In the genomic region with DNA sequence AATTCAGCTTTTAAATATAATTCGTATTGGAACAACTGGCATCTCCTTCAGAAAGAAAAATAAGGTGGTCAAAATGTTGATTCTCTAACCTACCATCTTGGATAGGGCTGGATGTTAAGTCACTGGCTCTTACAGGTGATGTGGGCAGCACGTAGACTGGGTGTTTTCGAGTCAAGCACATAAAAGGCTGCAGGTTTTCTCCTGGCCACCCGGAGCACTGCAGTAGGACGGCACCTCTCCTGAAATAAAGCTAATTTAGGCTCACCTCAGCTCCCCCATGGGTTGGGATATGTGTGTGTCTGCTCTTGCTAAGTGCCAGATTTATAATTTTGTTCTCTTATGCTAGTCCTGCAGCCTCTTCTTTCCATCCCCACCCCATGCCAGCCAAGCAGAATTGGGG, we compare ENCODE assay signal across 23 cellular contexts.
A peak's percentile ranks its signal among the peaks of the same experiment; 100 is the strongest.
DNase-seq lines count a peak whose midpoint lies in the region; ATAC-seq and TF ChIP-seq lines count a peak whose summit lies in the region.
"Had no signal": no experiment of that assay in that cellular context is flagged by ENCODE, and none has a peak within 500 bp of the region (broad histone marks: within the 10 kb centered on the region; RNA-seq: fewer than 3 reads in every experiment).

No MANE protein-coding gene starts in this region.

- H3K4me1 ChIP-seq in colonic mucosa (peaks cover 15% of the 10 kb centered on the region), adrenal gland (replicated peaks in 1 of 2) (peaks cover 0 to 4% of the 10 kb centered on the region in 2 donors), psoas muscle (no peaks in the 10 kb centered on the region)

- peak overlapping the region in 1 of 2 donors; percentile 37 for H3K9ac ChIP-seq in colonic mucosa (ENCODE audit: low read depth in 2 of 2, low read length in 2 of 2)

- H3K27ac ChIP-seq in colonic mucosa (peak overlapping the region; percentile 7), adrenal gland (no peak overlapping the region), psoas muscle (no peak overlapping the region)
- H3K27ac ChIP-seq: cardiac muscle cell had no signal

- H3K27me3 ChIP-seq in colonic mucosa (no peaks in the 10 kb centered on the region), adrenal gland (no peaks in the 10 kb centered on the region), psoas muscle (ENCODE audit: insufficient read depth in 3 of 3, low read length in 2 of 3) (no peaks in the 10 kb centered on the region)
- H3K27me3 ChIP-seq: cardiac muscle cell, Peyer's patch had no signal

- H3K9me3 Mint-ChIP-seq in HFFc6 = no peaks in the 10 kb centered on the region
- no peaks in the 10 kb centered on the region for H3K9me3 Mint-ChIP-seq in natural killer cell treated with Interleukin-12 subunit alpha and Interleukin-12 subunit beta and Interleukin-15 and Interleukin-18, amount 100 ng/mL, for 72 hours
- H3K9me3 Mint-ChIP-seq: activated naive CD4-positive, alpha-beta T cell treated with anti-CD3 and anti-CD28 coated beads, Interleukin-2, amount 10 ng/mL, durations not matched to agents 7 days and 5 days; activated T-cell treated with anti-CD3 and anti-CD28 coated beads, Interleukin-2, amount 50 U/mL, for 72 hours; CD8-positive, alpha-beta memory T cell; mesothelial cell of epicardium; neural crest cell had no signal

- no peak for ATAC-seq in natural killer cell treated with Interleukin-12 subunit alpha and Interleukin-12 subunit beta and Interleukin-15 and Interleukin-18, amount 100 ng/mL, for 72 hours
- no peak for ATAC-seq in GM18498 (IDR thresholded peaks at IDR 0.05; ENCODE audit: unreplicated experiment)
- ATAC-seq in psoas muscle = no peak
- ATAC-seq: activated T-cell treated with anti-CD3 and anti-CD28 coated beads, Interleukin-2, amount 50 U/mL, for 72 hours; left lobe of liver had no signal

- TF ChIP-seq POLR2A in adrenal gland (IDR thresholded peaks at IDR 0.05) = no peak

- no peaks in the 10 kb centered on the region for H3K36me3 Mint-ChIP-seq in HFFc6 (ENCODE audit: low read depth)
- no peaks in the 10 kb centered on the region for H3K36me3 Mint-ChIP-seq in natural killer cell treated with Interleukin-12 subunit alpha and Interleukin-12 subunit beta and Interleukin-15 and Interleukin-18, amount 100 ng/mL, for 72 hours
- H3K36me3 Mint-ChIP-seq: mesothelial cell of epicardium had no signal

- H3K27ac Mint-ChIP-seq in HFFc6 = no peak overlapping the region
- peak overlapping the region; percentile 12 to 65 for H3K27ac Mint-ChIP-seq in natural killer cell treated with Interleukin-12 subunit alpha and Interleukin-12 subunit beta and Interleukin-15 and Interleukin-18, amount 100 ng/mL, for 72 hours
- H3K27ac Mint-ChIP-seq: activated naive CD4-positive, alpha-beta T cell treated with anti-CD3 and anti-CD28 coated beads, Interleukin-2, amount 10 ng/mL, durations not matched to agents 7 days and 5 days had no signal

- H3K4me1 Mint-ChIP-seq in HFFc6 (ENCODE audit: low read depth) = no peaks in the 10 kb centered on the region
- H3K4me1 Mint-ChIP-seq in natural killer cell treated with Interleukin-12 subunit alpha and Interleukin-12 subunit beta and Interleukin-15 and Interleukin-18, amount 100 ng/mL, for 72 hours (ENCODE audit: low read depth in 2 of 2) = peaks cover 49 to 53% of the 10 kb centered on the region in 2 donors

- no peak overlapping the region for H3K4me3 Mint-ChIP-seq in HFFc6
- no peak overlapping the region for H3K4me3 Mint-ChIP-seq in natural killer cell treated with Interleukin-12 subunit alpha and Interleukin-12 subunit beta and Interleukin-15 and Interleukin-18, amount 100 ng/mL, for 72 hours
- H3K4me3 Mint-ChIP-seq: activated naive CD4-positive, alpha-beta T cell treated with anti-CD3 and anti-CD28 coated beads, Interleukin-2, amount 10 ng/mL, durations not matched to agents 7 days and 5 days; activated T-cell treated with anti-CD3 and anti-CD28 coated beads, Interleukin-2, amount 50 U/mL, for 72 hours; CD8-positive, alpha-beta memory T cell; mesothelial cell of epicardium; neural crest cell had no signal

- TF ChIP-seq CTCF in GM12865 (IDR thresholded peaks at IDR 0.05; ENCODE audit: insufficient read depth, low read depth, low read length, missing control alignments) (no peak), HFFc6 (IDR thresholded peaks at IDR 0.05) (peak; percentile 35), colonic mucosa (IDR thresholded peaks at IDR 0.05) (no peak), adrenal gland (IDR thresholded peaks at IDR 0.05) (no peak), psoas muscle (IDR thresholded peaks at IDR 0.05) (no peak)

- H3K9me3 ChIP-seq in colonic mucosa = no peaks in the 10 kb centered on the region
- H3K9me3 ChIP-seq in adrenal gland (replicated peaks in 1 of 3) = no peaks in the 10 kb centered on the region
- no peaks in the 10 kb centered on the region for H3K9me3 ChIP-seq in psoas muscle
- H3K9me3 ChIP-seq: HAP-1, Peyer's patch had no signal

- H3K36me3 ChIP-seq in colonic mucosa = no peaks in the 10 kb centered on the region
- no peaks in the 10 kb centered on the region for H3K36me3 ChIP-seq in adrenal gland (replicated peaks in 1 of 2)
- no peaks in the 10 kb centered on the region for H3K36me3 ChIP-seq in psoas muscle (ENCODE audit: insufficient read depth in 1 of 2, low read depth in 1 of 2)
- H3K36me3 ChIP-seq: cardiac muscle cell, HAP-1, Peyer's patch had no signal

- H3K27me3 Mint-ChIP-seq in HFFc6 (ENCODE audit: insufficient read depth) = peaks cover 4% of the 10 kb centered on the region; the same call in 1 of the 2 replicates
- no peaks in the 10 kb centered on the region for H3K27me3 Mint-ChIP-seq in natural killer cell treated with Interleukin-12 subunit alpha and Interleukin-12 subunit beta and Interleukin-15 and Interleukin-18, amount 100 ng/mL, for 72 hours
- H3K27me3 Mint-ChIP-seq: activated naive CD4-positive, alpha-beta T cell treated with anti-CD3 and anti-CD28 coated beads, Interleukin-2, amount 10 ng/mL, durations not matched to agents 7 days and 5 days; CD8-positive, alpha-beta memory T cell had no signal

- 84 to 93% (median 87%) methylated on average over 5 of the region's 5 CpGs for WGBS in adrenal gland, 4 donors
- WGBS in psoas muscle, 3 donors = 68 to 89% (median 72%) methylated on average over 5 of the region's 5 CpGs

- H3K4me3 ChIP-seq in GM12865 (ENCODE audit: low read depth, low read length) (no peak overlapping the region), colonic mucosa (no peak overlapping the region), adrenal gland (no peak overlapping the region), psoas muscle (no peak overlapping the region)
- H3K4me3 ChIP-seq: cardiac muscle cell, HAP-1, Peyer's patch had no signal

- peak; percentile 13 for DNase-seq in GM12865 (ENCODE audit: low read depth)
- no peak for DNase-seq in HFFc6
- DNase-seq in colonic mucosa = no peak
- no peak for DNase-seq in natural killer cell treated with Interleukin-12 subunit alpha and Interleukin-12 subunit beta and Interleukin-15 and Interleukin-18, amount 100 ng/mL, for 72 hours (ENCODE audit: low spot score)
- DNase-seq in adrenal gland = no peak
- no peak for DNase-seq in activated CD8-positive, alpha-beta memory T cell treated with anti-CD3 and anti-CD28 coated beads, Interleukin-2, amount 50 U/mL, for 4 hours
- no peak for DNase-seq in psoas muscle
- DNase-seq: activated naive CD4-positive, alpha-beta T cell treated with anti-CD3 and anti-CD28 coated beads, Interleukin-2, amount 10 ng/mL, durations not matched to agents 7 days and 5 days; activated T-cell treated with anti-CD3 and anti-CD28 coated beads, Interleukin-2, amount 50 U/mL, for 72 hours; CD8-positive, alpha-beta memory T cell; DMS79 treated with DMSO at 0.1 percent for 48 hours; KG1; NCI-H146; Peyer's patch; stimulated activated CD4-positive, alpha-beta T cell treated with anti-CD3 and anti-CD28 coated beads, Interleukin-2, amount 100 ng/mL, for 48 hours; stimulated activated naive CD4-positive, alpha-beta T cell; T-helper 1 cell had no signal

- intact Hi-C loops in colonic mucosa (cut with DNase I) = no loop called here
- intact Hi-C loops in adrenal gland (cut with DNase I) = no loop called here
- intact Hi-C loops in psoas muscle (cut with DNase I) = no loop called here
